ENCODE assay signal across 19 cellular contexts in genomic region chr11:36417154-36417553, GRCh38.
DNase-seq lines count a peak whose midpoint lies in the region; ATAC-seq, FAIRE-seq and TF ChIP-seq lines count a peak whose summit lies in the region.
"Had no signal": no experiment of that assay in that cellular context is flagged by ENCODE, and none has a peak within 500 bp of the region (broad histone marks: within the 10 kb centered on the region; RNA-seq: fewer than 3 reads in every experiment).

No MANE protein-coding gene starts in this region.

- no peak overlapping the region for H2AFZ ChIP-seq in hepatocyte

- no peak for DNase-seq in GM12891 (ENCODE audit: insufficient read length, low spot score)
- DNase-seq in T-helper 17 cell = no peak
- DNase-seq in natural killer cell treated with Interleukin-12 subunit alpha and Interleukin-12 subunit beta and Interleukin-15 and Interleukin-18, amount 100 ng/mL, for 72 hours (ENCODE audit: low spot score) = peak; percentile 85
- DNase-seq in hepatocyte (ENCODE audit: low spot score) = no peak
- no peak for DNase-seq in NCI-H2196 treated with DMSO at 0.1 percent for 48 hours (lab: John Stamatoyannopoulos, UW; ENCODE audit: unreplicated experiment)
- no peak for DNase-seq in NCI-H345 (lab: John Stamatoyannopoulos, UW)
- DNase-seq: activated B cell treated with CpG ODN at 0.5 μM for 24 hours; activated naive CD4-positive, alpha-beta T cell treated with anti-CD3 and anti-CD28 coated beads, Interleukin-2, amount 50 U/mL, for 16 hours; cortex of kidney; foreskin keratinocyte; left cardiac atrium; NCI-H2029; NCI-H510A treated with DMSO at 0.1 percent for 48 hours; occipital lobe; stimulated activated CD4-positive, alpha-beta T cell treated with anti-CD3 and anti-CD28 coated beads, Interleukin-2, amount 100 ng/mL, for 48 hours had no signal

- TF ChIP-seq POLR2A in GM12891 (IDR thresholded peaks at IDR 0.05; ENCODE audit: low read depth, low read length) = no peak
- TF ChIP-seq POLR2A in gastroesophageal sphincter (IDR thresholded peaks at IDR 0.05) = no peak

- no peak for FAIRE-seq in GM12891 (lab: Jason Lieb, UNC)

- peaks cover 2% of the 10 kb centered on the region for H3K36me3 Mint-ChIP-seq in T-helper 17 cell (ENCODE audit: low read depth)
- H3K36me3 Mint-ChIP-seq in natural killer cell treated with Interleukin-12 subunit alpha and Interleukin-12 subunit beta and Interleukin-15 and Interleukin-18, amount 100 ng/mL, for 72 hours = peaks cover 68% of the 10 kb centered on the region
- H3K36me3 Mint-ChIP-seq: IgD-negative memory B cell had no signal

- no peak for TF ChIP-seq CTCF in hepatocyte (IDR thresholded peaks at IDR 0.05; ENCODE audit: poor library complexity)
- no peak for TF ChIP-seq CTCF in gastroesophageal sphincter (IDR thresholded peaks at IDR 0.05)

- H3K27me3 Mint-ChIP-seq in T-helper 17 cell = peaks cover 14% of the 10 kb centered on the region
- no peaks in the 10 kb centered on the region for H3K27me3 Mint-ChIP-seq in natural killer cell treated with Interleukin-12 subunit alpha and Interleukin-12 subunit beta and Interleukin-15 and Interleukin-18, amount 100 ng/mL, for 72 hours

- no peaks in the 10 kb centered on the region for H3K36me3 ChIP-seq in hepatocyte (replicated peaks; ENCODE audit: insufficient read depth, low read depth)
- no peaks in the 10 kb centered on the region for H3K36me3 ChIP-seq in gastroesophageal sphincter

- no peaks in the 10 kb centered on the region for H3K9me3 ChIP-seq in T-helper 17 cell (ENCODE audit: control insufficient read depth, low read length, poor library complexity, severe bottlenecking)
- H3K9me3 ChIP-seq in hepatocyte (ENCODE audit: low read depth) = no peaks in the 10 kb centered on the region
- no peaks in the 10 kb centered on the region for H3K9me3 ChIP-seq in gastroesophageal sphincter

- no peaks in the 10 kb centered on the region for H3K9me3 Mint-ChIP-seq in natural killer cell treated with Interleukin-12 subunit alpha and Interleukin-12 subunit beta and Interleukin-15 and Interleukin-18, amount 100 ng/mL, for 72 hours
- H3K9me3 Mint-ChIP-seq: activated B cell treated with CpG ODN at 0.5 μM for 24 hours, IgD-negative memory B cell had no signal

- no peaks in the 10 kb centered on the region for H4K20me1 ChIP-seq in hepatocyte (ENCODE audit: insufficient read depth, poor library complexity, severe bottlenecking)

- no peak overlapping the region for H3K4me3 Mint-ChIP-seq in T-helper 17 cell
- H3K4me3 Mint-ChIP-seq in natural killer cell treated with Interleukin-12 subunit alpha and Interleukin-12 subunit beta and Interleukin-15 and Interleukin-18, amount 100 ng/mL, for 72 hours = peak overlapping the region; percentile 92
- H3K4me3 Mint-ChIP-seq: activated B cell treated with CpG ODN at 0.5 μM for 24 hours had no signal

- WGBS in hepatocyte (ENCODE audit: low lambda C conversion rate, missing lambda C conversion rate) = 80% methylated on average over 5 of the region's 5 CpGs
- WGBS in gastroesophageal sphincter (ENCODE audit: low coverage in 1 of 2), 2 donors = 84 to 89% methylated on average over 3 to 4 of the region's 5 CpGs

- no peak overlapping the region for H3K4me2 ChIP-seq in hepatocyte

- H3K27me3 ChIP-seq in hepatocyte (no peaks in the 10 kb centered on the region), gastroesophageal sphincter (peaks cover 8% of the 10 kb centered on the region)
- H3K27me3 ChIP-seq: foreskin keratinocyte had no signal

- ATAC-seq in GM21447 (IDR thresholded peaks at IDR 0.05; ENCODE audit: unreplicated experiment) = peak; percentile 57
- ATAC-seq in T-helper 17 cell = no peak
- ATAC-seq in natural killer cell treated with Interleukin-12 subunit alpha and Interleukin-12 subunit beta and Interleukin-15 and Interleukin-18, amount 100 ng/mL, for 72 hours = peak; percentile 78 to 89
- no peak for ATAC-seq in gastroesophageal sphincter
- ATAC-seq: foreskin keratinocyte, left cardiac atrium had no signal

- no peak overlapping the region for H3K4me3 ChIP-seq in hepatocyte
- H3K4me3 ChIP-seq in gastroesophageal sphincter = no peak overlapping the region

- peaks cover 20% of the 10 kb centered on the region for H3K4me1 Mint-ChIP-seq in T-helper 17 cell
- peaks cover 70 to 81% of the 10 kb centered on the region in 2 donors for H3K4me1 Mint-ChIP-seq in natural killer cell treated with Interleukin-12 subunit alpha and Interleukin-12 subunit beta and Interleukin-15 and Interleukin-18, amount 100 ng/mL, for 72 hours (ENCODE audit: low read depth in 2 of 2)

- H3K27ac Mint-ChIP-seq in T-helper 17 cell = peak overlapping the region; percentile 76
- H3K27ac Mint-ChIP-seq in natural killer cell treated with Interleukin-12 subunit alpha and Interleukin-12 subunit beta and Interleukin-15 and Interleukin-18, amount 100 ng/mL, for 72 hours = peak overlapping the region; percentile 95 to 96
- H3K27ac Mint-ChIP-seq: activated B cell treated with CpG ODN at 0.5 μM for 24 hours had no signal

- no peak for TF ChIP-seq EP300 in gastroesophageal sphincter (IDR thresholded peaks at IDR 0.05)

- H3K4me1 ChIP-seq in hepatocyte (ENCODE audit: insufficient read depth) (peaks cover 12% of the 10 kb centered on the region), gastroesophageal sphincter (peaks cover 0 to 16% (median 8%) of the 10 kb centered on the region in 3 donors)

- H3K27ac ChIP-seq in hepatocyte = no peak overlapping the region
- H3K27ac ChIP-seq in gastroesophageal sphincter = no peak overlapping the region
- H3K27ac ChIP-seq: foreskin keratinocyte, HL-60 had no signal

- H3K9me2 ChIP-seq in hepatocyte (replicated peaks; ENCODE audit: insufficient read depth) = no peaks in the 10 kb centered on the region

- H3K79me2 ChIP-seq in hepatocyte = no peaks in the 10 kb centered on the region

TF ChIP-seq in GM12891, 5 proteins besides CTCF, POLR2A, EP300 and RAD21:
- TF ChIP-seq POU2F2 (IDR thresholded peaks at IDR 0.05; ENCODE audit: low read depth, low read length) = no peak
- no peak for TF ChIP-seq PAX5 (IDR thresholded peaks at IDR 0.05; ENCODE audit: insufficient read depth, low read length, severe bottlenecking)
- TF ChIP-seq POLR2AphosphoS5 (IDR thresholded peaks at IDR 0.05; ENCODE audit: low read depth, low read length) = no peak
- peak; percentile 46 for TF ChIP-seq SPI1 (IDR thresholded peaks at IDR 0.05; ENCODE audit: low read depth, low read length)
- no peak for TF ChIP-seq TAF1 (IDR thresholded peaks at IDR 0.05; ENCODE audit: low read depth, low read length)
TF ChIP-seq in GM12891: peak in this region for 1.

Comparison
In these comparisons a context has a peak if more than half of its experiments do, and no peak if none do; other contexts are left out.
1. ATAC-seq: peak in GM21447 (single experiment) and natural killer cell treated with Interleukin-12 subunit alpha and Interleukin-12 subunit beta and Interleukin-15 and Interleukin-18, amount 100 ng/mL, for 72 hours (2 of 2); none in T-helper 17 cell (single experiment) and gastroesophageal sphincter (single experiment).